29 cellular contexts compared by ENCODE assay signal in the genomic region with DNA sequence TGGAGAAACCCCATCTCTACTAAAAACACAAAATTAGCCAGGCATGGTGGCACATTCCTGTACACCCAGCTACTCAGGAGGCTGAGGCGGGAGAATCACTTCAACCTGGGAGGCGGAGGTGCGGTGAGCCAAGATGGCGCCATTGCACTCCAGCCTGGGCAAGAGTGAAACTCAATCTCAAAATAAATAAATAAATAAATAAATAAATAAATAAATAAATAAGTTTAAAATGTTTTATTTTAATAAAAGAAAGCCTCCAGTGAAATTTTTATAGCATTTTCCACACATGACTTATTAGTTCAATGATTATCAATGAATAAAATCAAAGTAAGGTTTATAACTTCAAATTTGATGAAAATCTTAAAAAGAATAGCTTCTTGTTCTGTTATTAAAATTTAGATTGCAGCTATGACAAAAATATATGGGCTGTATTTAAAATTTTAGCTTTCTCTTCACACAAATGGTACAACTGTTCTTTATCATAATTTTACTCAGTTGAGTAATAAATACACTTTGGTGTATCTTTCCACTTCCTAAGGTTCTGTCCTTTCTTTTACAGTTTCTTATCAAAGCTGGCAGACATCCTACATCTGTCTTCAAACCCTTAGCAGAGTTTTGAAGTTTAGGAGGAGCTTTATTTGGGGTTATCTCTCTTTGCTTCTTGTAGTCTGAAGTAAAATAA.
"Had no signal": no experiment of that assay in that cellular context is flagged by ENCODE, and none has a peak within 500 bp of the region (broad histone marks: within the 10 kb centered on the region; RNA-seq: fewer than 3 reads in every experiment).

No MANE protein-coding gene starts in this region.

- ATAC-seq: foreskin keratinocyte; heart right ventricle; left ventricle myocardium superior; lower lobe of right lung; natural killer cell; pancreas; right lobe of liver; stimulated activated naive CD8-positive, alpha-beta T cell treated with anti-CD3 and anti-CD28 coated beads, Interleukin-15, amount 100 ng/mL, for 72 hours; upper lobe of right lung had no signal

- H3K27me3 ChIP-seq: colonic mucosa, esophagus muscularis mucosa, foreskin keratinocyte, heart right ventricle, neutrophil, pancreas, right lobe of liver, suprapubic skin, transverse colon, upper lobe of right lung, uterus had no signal

- H3K4me1 ChIP-seq: colonic mucosa, esophagus muscularis mucosa, foreskin keratinocyte, heart right ventricle, lower lobe of right lung, pancreas, right lobe of liver, suprapubic skin, transverse colon, upper lobe of right lung, uterus had no signal

- H3K9me3 ChIP-seq: colonic mucosa, esophagus muscularis mucosa, lower lobe of right lung, neutrophil, pancreas, right lobe of liver, suprapubic skin, transverse colon, upper lobe of right lung, uterus had no signal

- H3K27ac ChIP-seq: colonic mucosa, esophagus muscularis mucosa, foreskin keratinocyte, heart right ventricle, lower lobe of right lung, neutrophil, pancreas, right lobe of liver, suprapubic skin, transverse colon, upper lobe of right lung, uterus had no signal

- H3K4me3 ChIP-seq: colonic mucosa, esophagus muscularis mucosa, heart right ventricle, lower lobe of right lung, pancreas, right lobe of liver, smooth muscle cell, suprapubic skin, transverse colon, upper lobe of right lung, uterus had no signal

- DNase-seq: colonic mucosa; effector CD8-positive, alpha-beta T cell; endodermal cell; foreskin keratinocyte; glutamatergic neuron; heart right ventricle; hippocampal formation; kidney glomerular epithelial cell; left ventricle myocardium superior; lower lobe of right lung; natural killer cell; pancreas; retina; right lobe of liver; stimulated activated CD4-positive, alpha-beta T cell treated with anti-CD3 and anti-CD28 coated beads, Interleukin-12 subunit alpha, Interleukin-12 subunit beta, amount 100 ng/mL, for 4 hours; stimulated activated CD4-positive, alpha-beta T cell treated with anti-CD3 and anti-CD28 coated beads, Interleukin-1b, Interleukin-23, amount 100 ng/mL, for 48 hours; stimulated activated CD4-positive, alpha-beta T cell treated with anti-CD3 and anti-CD28 coated beads, Interleukin-4, amount 100 ng/mL, for 1 hour; stimulated activated CD8-positive, alpha-beta memory T cell treated with anti-CD3 and anti-CD28 coated beads, Interleukin-4, amount 100 ng/mL, for 48 hours; stimulated activated naive CD4-positive, alpha-beta T cell; stimulated activated naive CD8-positive, alpha-beta T cell treated with anti-CD3 and anti-CD28 coated beads, Interleukin-15, amount 100 ng/mL, for 72 hours; transverse colon; upper lobe of right lung; uterus had no signal

- H3K4me2 ChIP-seq: smooth muscle cell had no signal

- FAIRE-seq: endothelial cell of umbilical vein, islet of Langerhans, pancreas had no signal

- H3K36me3 ChIP-seq: colonic mucosa, esophagus muscularis mucosa, heart right ventricle, lower lobe of right lung, neutrophil, pancreas, right lobe of liver, suprapubic skin, transverse colon, upper lobe of right lung, uterus had no signal
